Comparison of ENCODE assay signal across 14 cellular contexts in genomic region chr7:22723642-22724041, GRCh38. TPM values are rescaled to one million over a fixed set of nuclear protein-coding genes. Genes with fewer than 3 reads are reported as not detected.
DNase-seq lines count a peak whose midpoint lies in the region; ATAC-seq, FAIRE-seq and TF ChIP-seq lines count a peak whose summit lies in the region.
"Had no signal": no experiment of that assay in that cellular context is flagged by ENCODE, and none has a peak within 500 bp of the region (broad histone marks: within the 10 kb centered on the region; RNA-seq: fewer than 3 reads in every experiment).

No MANE protein-coding gene starts in this region.

- ATAC-seq in body of pancreas: peak; percentile 26
- ATAC-seq in HepG2: no peak
- ATAC-seq in HG02981 (IDR thresholded peaks at IDR 0.05; ENCODE audit: unreplicated experiment): no peak
- no peak for ATAC-seq in GM21367 (IDR thresholded peaks at IDR 0.05; ENCODE audit: unreplicated experiment)
- ATAC-seq: activated T-cell treated with anti-CD3 and anti-CD28 coated beads, Interleukin-2, amount 50 U/mL, for 4 hours had no signal

- TF ChIP-seq POLR2A in body of pancreas (IDR thresholded peaks at IDR 0.05) (no peak), HepG2 (IDR thresholded peaks at IDR 0.05; ENCODE audit: insufficient read depth in 1 of 2, low read depth in 2 of 2, low read length in 2 of 2) (no peak), stomach (IDR thresholded peaks at IDR 0.05) (no peak)

- DNase-seq in DMS153 (lab: John Stamatoyannopoulos, UW) (peak; percentile 3), DMS153 treated with DMSO at 0.1 percent for 48 hours (lab: John Stamatoyannopoulos, UW; ENCODE audit: unreplicated experiment) (no peak), body of pancreas (peak in 2 of 4 donors; percentile 16 to 38), HepG2 (ENCODE audit: low spot score) (no peak), stomach (no peak), kidney (no peak)
- DNase-seq: activated T-cell treated with anti-CD3 and anti-CD28 coated beads, Interleukin-2, amount 50 U/mL, for 4 hours; GOT3; occipital lobe had no signal

- TF ChIP-seq RAD21 in HepG2 (CRISPR knock-in tag; IDR thresholded peaks at IDR 0.05): no peak

- POLR2A ChIA-PET in HepG2 (lab: Yijun Ruan, JAX): no interaction called here

- no peaks in the 10 kb centered on the region for H3K79me2 ChIP-seq in HepG2 (ENCODE audit: insufficient read depth, low read length)

- H3K4me3 ChIP-seq in body of pancreas (no peak overlapping the region), HepG2 (replicated peaks in 1 of 3; ENCODE audit: insufficient read depth in 1 of 3, low read depth in 2 of 3, low read length in 3 of 3) (no peak overlapping the region), stomach (no peak overlapping the region), kidney (ENCODE audit: low read length in 2 of 2) (no peak overlapping the region)

- no peaks in the 10 kb centered on the region for H3K9me3 ChIP-seq in body of pancreas
- no peaks in the 10 kb centered on the region for H3K9me3 ChIP-seq in HepG2 (ENCODE audit: low read length)
- no peaks in the 10 kb centered on the region for H3K9me3 ChIP-seq in stomach
- H3K9me3 ChIP-seq in kidney (ENCODE audit: control insufficient read depth in 1 of 2, low read length in 2 of 2): no peaks in the 10 kb centered on the region

- no peaks in the 10 kb centered on the region for H3K27me3 ChIP-seq in body of pancreas
- H3K27me3 ChIP-seq in HepG2 (ENCODE audit: control insufficient read depth in 1 of 2, insufficient read depth in 2 of 2, low read length in 2 of 2): peaks cover 0 to 34% of the 10 kb centered on the region in 2 experiments; a peak in 4 of 5 replicates
- H3K27me3 ChIP-seq in stomach: peaks cover 0 to 12% (median 5%) of the 10 kb centered on the region in 3 donors

- in situ Hi-C loops in HepG2 (cut with HindIII; ENCODE audit: extremely low pct_ligation_motif_present, low pct_unique_long_range_greater_than_20kb): no loop called here

- H3K36me3 ChIP-seq in body of pancreas (replicated peaks in 1 of 2; ENCODE audit: insufficient read depth in 1 of 2, low read depth in 2 of 2) (no peaks in the 10 kb centered on the region), HepG2 (replicated peaks in 1 of 2; ENCODE audit: control insufficient read depth in 1 of 2, insufficient read depth in 2 of 2, low read length in 2 of 2) (no peaks in the 10 kb centered on the region), stomach (no peaks in the 10 kb centered on the region), kidney (ENCODE audit: control insufficient read depth in 1 of 2, insufficient read depth in 2 of 2, low read length in 2 of 2) (no peaks in the 10 kb centered on the region)

- intact Hi-C loops in body of pancreas (cut with DNase I) (no loop called here), HepG2 (cut with micrococcal nuclease; ENCODE audit: unreplicated experiment) (no loop called here), stomach (cut with DNase I; ENCODE audit: low total_unique reads) (loop anchor here (10.0 kb wide), 1 partner anchor 159 kb away; no protein-coding TSS in a partner anchor), kidney (cut with DNase I) (loop anchor here (10.0 kb wide), 1 partner anchor 169 kb away; no protein-coding TSS in a partner anchor)

- BruUV-seq in HepG2 (replicated peaks; lab: Mats Ljungman, UMichigan): no TSS peak

- no peak overlapping the region for H3K4me2 ChIP-seq in HepG2 (ENCODE audit: low read depth, low read length)

- 51 to 57% methylated on average over 4 of the region's 4 CpGs for WGBS in body of pancreas, 2 donors
- 6% methylated on average over 4 of the region's 4 CpGs for WGBS in HepG2 (ENCODE audit: low lambda C conversion rate)
- WGBS in stomach, 5 donors: 58 to 77% (median 67%) methylated on average over 4 of the region's 4 CpGs

- no peak for FAIRE-seq in HepG2 (lab: Jason Lieb, UNC)
- FAIRE-seq in kidney (lab: Jason Lieb, UNC): no peak
- FAIRE-seq: colon had no signal

- TF ChIP-seq CTCF in body of pancreas (IDR thresholded peaks at IDR 0.05): no peak
- no peak for TF ChIP-seq CTCF in HepG2 (CRISPR knock-in tag; IDR thresholded peaks at IDR 0.05)
- TF ChIP-seq CTCF in stomach (IDR thresholded peaks at IDR 0.05): no peak
- no peak for TF ChIP-seq CTCF in kidney (IDR thresholded peaks at IDR 0.05; ENCODE audit: borderline replicate concordance, extremely low read depth, insufficient read depth)

- H4K20me1 ChIP-seq in HepG2 (ENCODE audit: insufficient read depth, low read length): no peaks in the 10 kb centered on the region

- CTCF ChIA-PET in HepG2 (lab: Yijun Ruan, JAX; ENCODE audit: low intra/inter-chr PET ratio, low total read pairs): no interaction called here

- H2AFZ ChIP-seq in HepG2 (ENCODE audit: low read length): no peak overlapping the region

- no peak overlapping the region for H3K9ac ChIP-seq in HepG2 (ENCODE audit: insufficient read depth, low read depth, low read length)
- H3K9ac ChIP-seq in kidney (ENCODE audit: low read length in 2 of 2): no peak overlapping the region

- H3K27ac ChIP-seq in body of pancreas: peak overlapping the region in 2 of 4 donors; percentile 53 to 54
- no peak overlapping the region for H3K27ac ChIP-seq in HepG2 (ENCODE audit: extremely low read length, insufficient read depth, low read length)
- H3K27ac ChIP-seq in stomach: peak overlapping the region in 4 of 5 donors; percentile 46 to 69 (median 62)
- peak overlapping the region in 1 of 2 donors; percentile 55 for H3K27ac ChIP-seq in kidney (ENCODE audit: low read depth in 2 of 2, low read length in 2 of 2)
- H3K27ac ChIP-seq: 22Rv1 had no signal

- H3K4me1 ChIP-seq in body of pancreas (peaks cover 30% of the 10 kb centered on the region), HepG2 (ENCODE audit: insufficient read depth, low read length) (peaks cover 21% of the 10 kb centered on the region), stomach (peaks cover 19 to 58% (median 41%) of the 10 kb centered on the region in 4 donors), kidney (ENCODE audit: control insufficient read depth in 1 of 2, insufficient read depth in 1 of 2, low read depth in 1 of 2, low read length in 2 of 2) (peaks cover 7 to 12% of the 10 kb centered on the region in 2 donors)

- TF ChIP-seq EP300 in HepG2 (IDR thresholded peaks at IDR 0.05; ENCODE audit: low read depth in 2 of 2, low read length in 2 of 2) (no peak), HepG2 (CRISPR knock-in tag; IDR thresholded peaks at IDR 0.05; ENCODE audit: borderline replicate concordance) (no peak), stomach (IDR thresholded peaks at IDR 0.05) (no peak)

TF ChIP-seq in HepG2, 621 proteins besides CTCF, POLR2A, EP300 and RAD21:
- TF ChIP-seq CEBPB (IDR thresholded peaks at IDR 0.05; ENCODE audit: borderline replicate concordance, low read depth, low read length) (peak; percentile 63; the same call in 1 of the 2 replicates), SRSF4 (IDR thresholded peaks at IDR 0.05; ENCODE audit: low read depth, low read length, poor library complexity, severe bottlenecking) (no peak)

RNA-seq across cellular contexts. Expression of gene IL6, which starts 3.4 kb away (rescaled TPM):
- total RNA-seq in body of pancreas: 1 to 10 TPM in 1 of 2 donors, under 1 TPM in 1; 0.99 to 2.9 TPM
- total RNA-seq in HepG2 (2016; rRNA removed; fragmentation: Illumina TruSeq; extraction: Trizol): not detected in 2 replicates
- not detected in 2 replicates for total RNA-seq in HepG2 (2016; cell fraction: cytosol; rRNA removed; fragmentation: Illumina TruSeq; extraction: Trizol; ENCODE audit: low read depth)
- total RNA-seq in HepG2 (2016; cell fraction: insoluble cytoplasmic fraction; rRNA removed; fragmentation: Illumina TruSeq; extraction: Trizol): not detected in 2 replicates
- not detected in 2 replicates for total RNA-seq in HepG2 (2016; cell fraction: membrane; rRNA removed; fragmentation: Illumina TruSeq; extraction: Trizol)
- not detected in 2 replicates for total RNA-seq in HepG2 (2016; cell fraction: nucleus; rRNA removed; fragmentation: Illumina TruSeq; extraction: Trizol)
- polyA plus RNA-seq in HepG2 (2011; rRNA removed): not detected in 2 replicates
- not detected in 2 replicates for polyA plus RNA-seq in HepG2 (2011; cell fraction: cytosol; rRNA removed)
- not detected in 2 replicates for polyA plus RNA-seq in HepG2 (2011; cell fraction: nucleus; rRNA removed)
- polyA plus RNA-seq in HepG2 (2012): not detected in 2 replicates
- polyA plus RNA-seq in HepG2 (2016; cell fraction: cytosol; fragmentation: Illumina TruSeq; extraction: Trizol; ENCODE audit: low read depth): not detected in 2 replicates
- polyA plus RNA-seq in HepG2 (2016; cell fraction: insoluble cytoplasmic fraction; fragmentation: Illumina TruSeq; extraction: Trizol; ENCODE audit: low read depth): not detected in 2 replicates
- polyA plus RNA-seq in HepG2 (2016; cell fraction: membrane; fragmentation: Illumina TruSeq; extraction: Trizol; ENCODE audit: low read depth): not detected in 2 replicates
- polyA plus RNA-seq in HepG2 (2016; cell fraction: nucleus; fragmentation: Illumina TruSeq; extraction: Trizol; ENCODE audit: insufficient read depth, low read depth): not detected in 2 replicates
- 3.8 TPM in 1 of 2 replicates, not detected in the other for polyA minus RNA-seq in HepG2 (2011; rRNA and poly(A)+ RNA removed; ENCODE audit: low replicate concordance)
- polyA minus RNA-seq in HepG2 (2011; cell fraction: cytosol; rRNA and poly(A)+ RNA removed): not detected in 2 replicates
- polyA minus RNA-seq in HepG2 (2011; cell fraction: nucleus; rRNA and poly(A)+ RNA removed): not detected in 2 replicates
- not detected for total RNA-seq in stomach
- polyA plus RNA-seq in stomach: 1 to 10 TPM in 2 of 3 donors, under 1 TPM in 1; 0.95 to 9.2 (median 3.1) TPM
- 1.6 TPM for total RNA-seq in kidney
- 0.58 TPM for polyA plus RNA-seq in kidney (ENCODE audit: insufficient read depth, low read depth, low replicate concordance)
- total RNA-seq: G401, occipital lobe had no signal

Comparison
In these comparisons a context has a peak if more than half of its experiments do, and no peak if none do; other contexts are left out.
1. intact Hi-C loops: an anchor here in stomach (10.0 kb wide) and kidney (10.0 kb wide); none called in body of pancreas and HepG2.